In the genomic region with DNA sequence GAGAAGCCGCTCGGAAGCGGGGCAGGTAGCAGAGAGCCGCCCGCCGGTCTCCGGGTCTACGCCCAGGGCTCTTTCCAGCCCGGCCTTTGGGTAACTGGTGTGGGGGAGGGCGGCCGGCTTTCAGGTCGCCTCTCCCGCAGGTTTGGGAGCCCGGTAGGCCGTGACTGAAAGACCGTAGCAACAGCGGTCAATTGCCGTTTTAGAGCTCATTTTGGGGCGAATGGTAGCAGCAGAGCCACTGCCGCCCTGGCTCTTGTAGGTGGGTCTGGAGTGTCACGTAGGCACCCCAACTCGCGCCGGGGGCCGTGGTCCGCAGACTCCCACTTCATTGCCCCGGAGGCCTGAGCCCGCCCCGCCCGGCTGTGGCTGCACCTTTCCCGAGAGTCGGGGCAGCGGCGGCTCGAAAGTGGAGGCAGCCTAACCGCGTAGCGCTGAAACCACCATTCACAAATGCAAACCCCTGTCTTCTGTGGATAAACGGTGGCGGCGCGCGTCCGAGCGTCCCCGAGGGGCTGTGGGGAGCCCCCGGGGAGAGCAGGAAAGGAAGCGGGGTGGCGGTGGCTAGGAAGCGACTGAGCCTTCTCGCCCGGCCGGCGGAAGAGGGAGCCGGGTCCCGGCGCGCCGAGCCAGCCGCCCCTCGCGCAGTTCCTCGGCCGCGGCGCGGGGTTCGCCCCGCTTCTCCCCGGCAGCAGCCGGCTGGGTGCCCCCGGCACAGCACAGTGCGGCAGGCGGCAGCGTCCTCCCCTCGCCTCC, we compare ENCODE assay signal across 8 cellular contexts.
DNase-seq lines count a peak whose midpoint lies in the region; ATAC-seq and TF ChIP-seq lines count a peak whose summit lies in the region.
"Had no signal": no experiment of that assay in that cellular context is flagged by ENCODE, and none has a peak within 500 bp of the region (broad histone marks: within the 10 kb centered on the region; RNA-seq: fewer than 3 reads in every experiment).

No MANE protein-coding gene starts in this region.

- peaks cover 15% of the 10 kb centered on the region for H3F3A ChIP-seq in neural progenitor cell (ENCODE audit: low read depth)

- no peaks in the 10 kb centered on the region for H3K27me3 ChIP-seq in SJCRH30
- H3K27me3 ChIP-seq in neural progenitor cell = peaks cover 63% of the 10 kb centered on the region

- H4K20me1 ChIP-seq in neural progenitor cell (ENCODE audit: low read depth) = no peaks in the 10 kb centered on the region

- ATAC-seq in GM18505 (IDR thresholded peaks at IDR 0.05; ENCODE audit: unreplicated experiment) = peak; percentile 48
- peak; percentile 61 for ATAC-seq in HG02852 (IDR thresholded peaks at IDR 0.05; ENCODE audit: unreplicated experiment)

- H3K4me2 ChIP-seq in neural progenitor cell = peak overlapping the region; percentile 95

- TF ChIP-seq POLR2A in GM18505 (IDR thresholded peaks at IDR 0.05; ENCODE audit: borderline replicate concordance, extremely low read depth, insufficient read depth, insufficient read length) = no peak

- H3K9me3 ChIP-seq in SJCRH30 (replicated peaks) = no peaks in the 10 kb centered on the region
- H3K9me3 ChIP-seq in neural progenitor cell (ENCODE audit: low read depth) = no peaks in the 10 kb centered on the region

- no peak overlapping the region for H3K27ac Mint-ChIP-seq in neural progenitor cell
- no peak overlapping the region for H3K27ac Mint-ChIP-seq in activated T-helper 1 cell treated with anti-CD3 and anti-CD28 coated beads, Interleukin-12 subunit alpha, Interleukin-12 subunit beta, Interleukin-2, Interleukin-4 antibody, amounts not matched to agents 30 ng/mL and 10 ng/mL and 1 ng/mL, durations not matched to agents 14 hours and 24 hours and 36 hours

- H3K79me2 ChIP-seq in neural progenitor cell (ENCODE audit: low read depth) = no peaks in the 10 kb centered on the region

- DNase-seq in SJCRH30 = peak; percentile 8 to 20
- DNase-seq in fibroblast of mammary gland (ENCODE audit: low read depth) = peak; percentile 2
- peak; percentile 61 for DNase-seq in neural progenitor cell (ENCODE audit: low spot score)
- no peak for DNase-seq in DMS114 treated with DMSO at 0.1 percent for 48 hours (lab: John Stamatoyannopoulos, UW; ENCODE audit: unreplicated experiment)
- DNase-seq in activated T-helper 1 cell treated with anti-CD3 and anti-CD28 coated beads, Interleukin-12 subunit alpha, Interleukin-12 subunit beta, Interleukin-2, Interleukin-4 antibody, amounts not matched to agents 30 ng/mL and 10 ng/mL and 1 ng/mL, durations not matched to agents 14 hours and 24 hours and 36 hours (ENCODE audit: low spot score) = no peak

- H3K4me1 ChIP-seq in SJCRH30 = no peaks in the 10 kb centered on the region
- peaks cover 7% of the 10 kb centered on the region for H3K4me1 ChIP-seq in neural progenitor cell

- H3K4me3 Mint-ChIP-seq in neural progenitor cell = peak overlapping the region; percentile 90
- H3K4me3 Mint-ChIP-seq in activated T-helper 1 cell treated with anti-CD3 and anti-CD28 coated beads, Interleukin-12 subunit alpha, Interleukin-12 subunit beta, Interleukin-2, Interleukin-4 antibody, amounts not matched to agents 30 ng/mL and 10 ng/mL and 1 ng/mL, durations not matched to agents 14 hours and 24 hours and 36 hours = no peak overlapping the region

- no peak for TF ChIP-seq CTCF in fibroblast of mammary gland (conservative IDR thresholded peaks at IDR 0.05; ENCODE audit: control insufficient read depth, insufficient read depth, low read depth, low read length)
- no peak for TF ChIP-seq CTCF in neural progenitor cell (IDR thresholded peaks at IDR 0.05)

- H3K27ac ChIP-seq in SJCRH30 = no peak overlapping the region
- no peak overlapping the region for H3K27ac ChIP-seq in neural progenitor cell
- H3K27ac ChIP-seq: VCaP had no signal

- intact Hi-C loops in activated T-helper 1 cell treated with anti-CD3 and anti-CD28 coated beads, Interleukin-12 subunit alpha, Interleukin-12 subunit beta, Interleukin-2, Interleukin-4 antibody, amounts not matched to agents 30 ng/mL and 10 ng/mL and 1 ng/mL, durations not matched to agents 14 hours and 24 hours and 36 hours (cut with micrococcal nuclease) = no loop called here

- peaks cover 17% of the 10 kb centered on the region for H3K4me1 Mint-ChIP-seq in neural progenitor cell
- H3K4me1 Mint-ChIP-seq in activated T-helper 1 cell treated with anti-CD3 and anti-CD28 coated beads, Interleukin-12 subunit alpha, Interleukin-12 subunit beta, Interleukin-2, Interleukin-4 antibody, amounts not matched to agents 30 ng/mL and 10 ng/mL and 1 ng/mL, durations not matched to agents 14 hours and 24 hours and 36 hours (ENCODE audit: low read depth) = no peaks in the 10 kb centered on the region

- no peaks in the 10 kb centered on the region for H3K9me3 Mint-ChIP-seq in neural progenitor cell
- H3K9me3 Mint-ChIP-seq in activated T-helper 1 cell treated with anti-CD3 and anti-CD28 coated beads, Interleukin-12 subunit alpha, Interleukin-12 subunit beta, Interleukin-2, Interleukin-4 antibody, amounts not matched to agents 30 ng/mL and 10 ng/mL and 1 ng/mL, durations not matched to agents 14 hours and 24 hours and 36 hours = no peaks in the 10 kb centered on the region

- peaks cover 17% of the 10 kb centered on the region for H3K27me3 Mint-ChIP-seq in neural progenitor cell (ENCODE audit: insufficient read depth, low read depth)
- H3K27me3 Mint-ChIP-seq in activated T-helper 1 cell treated with anti-CD3 and anti-CD28 coated beads, Interleukin-12 subunit alpha, Interleukin-12 subunit beta, Interleukin-2, Interleukin-4 antibody, amounts not matched to agents 30 ng/mL and 10 ng/mL and 1 ng/mL, durations not matched to agents 14 hours and 24 hours and 36 hours (ENCODE audit: insufficient read depth) = peaks cover 51% of the 10 kb centered on the region

- H3K36me3 ChIP-seq in SJCRH30 (no peaks in the 10 kb centered on the region), neural progenitor cell (no peaks in the 10 kb centered on the region)

- no peak overlapping the region for H3K9ac ChIP-seq in neural progenitor cell

- H3K4me3 ChIP-seq in SJCRH30 = peak overlapping the region; percentile 60
- H3K4me3 ChIP-seq in fibroblast of mammary gland (ENCODE audit: control insufficient read depth, low read depth, low read length) = peak overlapping the region; percentile 25
- H3K4me3 ChIP-seq in neural progenitor cell = peak overlapping the region; percentile 97

- H3K36me3 Mint-ChIP-seq in neural progenitor cell = no peaks in the 10 kb centered on the region
- peaks cover 2% of the 10 kb centered on the region for H3K36me3 Mint-ChIP-seq in activated T-helper 1 cell treated with anti-CD3 and anti-CD28 coated beads, Interleukin-12 subunit alpha, Interleukin-12 subunit beta, Interleukin-2, Interleukin-4 antibody, amounts not matched to agents 30 ng/mL and 10 ng/mL and 1 ng/mL, durations not matched to agents 14 hours and 24 hours and 36 hours (ENCODE audit: low read depth)

- H2AFZ ChIP-seq in neural progenitor cell (replicated peaks) = peak overlapping the region; percentile 95

Comparison
In these comparisons a context has a peak if more than half of its experiments do, and no peak if none do; other contexts are left out.
1. DNase-seq: peak in SJCRH30 (2 of 2), fibroblast of mammary gland (single experiment) and neural progenitor cell (single experiment); none in DMS114 treated with DMSO at 0.1 percent for 48 hours (single experiment) and activated T-helper 1 cell treated with anti-CD3 and anti-CD28 coated beads, Interleukin-12 subunit alpha, Interleukin-12 subunit beta, Interleukin-2, Interleukin-4 antibody, amounts not matched to agents 30 ng/mL and 10 ng/mL and 1 ng/mL, durations not matched to agents 14 hours and 24 hours and 36 hours (single experiment).
2. H3K4me3 ChIP-seq: peak in every context shown above with its lines; median percentile 97 in neural progenitor cell; 60 in SJCRH30; 25 in fibroblast of mammary gland.